Comparison of ENCODE assay signal across 8 cellular contexts in the genomic region with DNA sequence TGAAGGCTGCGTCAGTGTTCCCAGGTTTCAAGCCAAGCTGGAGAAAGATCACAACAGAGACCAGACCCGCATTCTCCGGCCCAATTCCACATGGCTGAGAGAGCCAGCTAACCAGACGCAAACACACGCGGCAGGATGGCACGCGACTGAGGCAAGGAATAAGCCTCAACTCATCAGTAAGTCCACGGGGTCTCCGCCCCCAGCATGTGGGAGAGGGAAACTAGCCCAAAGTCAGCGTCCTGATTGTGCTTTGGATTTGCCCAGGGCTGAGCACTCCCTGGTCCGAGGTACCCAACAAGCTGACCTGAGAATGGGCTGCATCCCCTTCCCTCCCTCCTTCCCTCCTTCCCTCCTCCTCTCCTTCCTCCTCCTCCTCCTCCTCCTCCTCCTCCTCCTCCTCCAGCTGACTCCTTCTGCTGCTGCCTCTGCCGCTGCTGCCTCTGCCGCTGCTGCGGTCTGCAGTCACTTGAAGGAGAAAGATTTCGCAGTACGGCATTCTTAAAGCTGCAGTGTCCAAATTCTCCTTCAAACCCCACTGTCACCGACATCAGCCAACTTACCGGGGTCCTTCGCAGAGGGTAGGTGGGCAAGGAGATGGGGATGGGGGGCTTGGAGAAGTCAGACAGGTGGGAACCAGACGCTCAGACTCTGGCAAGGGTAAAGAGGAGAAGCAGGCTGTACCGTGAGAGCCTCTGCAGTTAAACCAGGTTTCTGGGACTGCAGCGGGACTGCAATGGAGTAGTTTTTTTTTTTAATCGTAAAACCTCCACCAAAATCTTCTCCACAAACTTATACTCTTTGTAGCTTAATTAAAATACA. TPM values are rescaled to one million over a fixed set of nuclear protein-coding genes. Genes with fewer than 3 reads are reported as not detected.
DNase-seq lines count a peak whose midpoint lies in the region; ATAC-seq and TF ChIP-seq lines count a peak whose summit lies in the region.

No MANE protein-coding gene starts in this region.

- no peaks in the 10 kb centered on the region for H3K36me3 Mint-ChIP-seq in stimulated activated naive CD8-positive, alpha-beta T cell treated with anti-CD3 and anti-CD28 coated beads, Interleukin-15, Interleukin-2, amounts not matched to agents 100 ng/mL and 50 ng/mL, for 24 hours (ENCODE audit: low read depth)
- no peaks in the 10 kb centered on the region for H3K36me3 Mint-ChIP-seq in activated T-helper 2 cell treated with anti-CD3 and anti-CD28 coated beads, Interferon-gamma antibody, Interleukin-2, Interleukin-4, amounts not matched to agents 10 μg/mL and 5 μg/mL and 100 μg/mL, durations not matched to agents 14 hours and 24 hours and 36 hours (ENCODE audit: low read depth)
- H3K36me3 Mint-ChIP-seq in stimulated activated naive B cell treated with anti-CD40 and anti-IgM and Interleukin-4, amounts not matched to agents 10 μg/mL and 1 μg/mL and 100 μg/mL, for 72 hours, result no peaks in the 10 kb centered on the region

- CTCF ChIA-PET in RWPE1 (lab: Yijun Ruan, JAX) (interaction anchor here (0.6 to 1.8 kb wide), 7 partner anchors 21 to 1060 kb away, joined by 3 to 10 read pairs (median 3); partner anchors contain the start of gene H6PD), GM10248 (lab: Yijun Ruan, JAX) (interaction anchor here (0.7 to 7.5 kb wide), 11 partner anchors 8 to 196 kb away, joined by 3 to 84 read pairs (median 4); no protein-coding TSS in a partner anchor)

- H3K27ac ChIP-seq in RWPE1, result no peak overlapping the region

- peak overlapping the region; percentile 9 for H3K27ac Mint-ChIP-seq in stimulated activated naive CD8-positive, alpha-beta T cell treated with anti-CD3 and anti-CD28 coated beads, Interleukin-15, Interleukin-2, amounts not matched to agents 100 ng/mL and 50 ng/mL, for 24 hours
- H3K27ac Mint-ChIP-seq in activated T-helper 2 cell treated with anti-CD3 and anti-CD28 coated beads, Interferon-gamma antibody, Interleukin-2, Interleukin-4, amounts not matched to agents 10 μg/mL and 5 μg/mL and 100 μg/mL, durations not matched to agents 14 hours and 24 hours and 36 hours, result no peak overlapping the region
- H3K27ac Mint-ChIP-seq in stimulated activated naive B cell treated with anti-CD40 and anti-IgM and Interleukin-4, amounts not matched to agents 10 μg/mL and 1 μg/mL and 100 μg/mL, for 72 hours, result no peak overlapping the region

- H3K4me3 Mint-ChIP-seq in stimulated activated naive CD8-positive, alpha-beta T cell treated with anti-CD3 and anti-CD28 coated beads, Interleukin-15, Interleukin-2, amounts not matched to agents 100 ng/mL and 50 ng/mL, for 24 hours, result peak overlapping the region; percentile 58
- H3K4me3 Mint-ChIP-seq in activated T-helper 2 cell treated with anti-CD3 and anti-CD28 coated beads, Interferon-gamma antibody, Interleukin-2, Interleukin-4, amounts not matched to agents 10 μg/mL and 5 μg/mL and 100 μg/mL, durations not matched to agents 14 hours and 24 hours and 36 hours (ENCODE audit: low read depth), result peak overlapping the region; percentile 36
- H3K4me3 Mint-ChIP-seq in stimulated activated naive B cell treated with anti-CD40 and anti-IgM and Interleukin-4, amounts not matched to agents 10 μg/mL and 1 μg/mL and 100 μg/mL, for 72 hours, result peak overlapping the region; percentile 41 to 54

- peak overlapping the region; percentile 2 for H3K4me3 ChIP-seq in iPS-11a (ENCODE audit: low read depth, low read length)

- DNase-seq in stimulated activated naive CD8-positive, alpha-beta T cell treated with anti-CD3 and anti-CD28 coated beads, Interleukin-15, Interleukin-2, amounts not matched to agents 100 U/mL and 50 U/mL, for 24 hours, result no peak
- no peak for DNase-seq in activated T-helper 2 cell treated with anti-CD3 and anti-CD28 coated beads, Interferon-gamma antibody, Interleukin-2, Interleukin-4, amounts not matched to agents 10 μg/mL and 5 μg/mL and 100 μg/mL, durations not matched to agents 14 hours and 24 hours and 36 hours (ENCODE audit: low spot score)
- DNase-seq in stimulated activated naive B cell treated with anti-CD40 and anti-IgM and Interleukin-4, amounts not matched to agents 10 μg/mL and 1 μg/mL and 100 μg/mL, for 72 hours, result no peak
- no peak for DNase-seq in RWPE1 (ENCODE audit: low spot score)
- DNase-seq in NCI-H2196 treated with DMSO at 0.1 percent for 48 hours (lab: John Stamatoyannopoulos, UW; ENCODE audit: unreplicated experiment), result no peak
- DNase-seq in GM10248 (ENCODE audit: extremely low spot score), result no peak

- POLR2A ChIA-PET in RWPE1 (lab: Yijun Ruan, JAX; ENCODE audit: low non-redundant PET) (no interaction called here), GM10248 (lab: Yijun Ruan, JAX) (no interaction called here)

- peaks cover 69% of the 10 kb centered on the region for H3K4me1 Mint-ChIP-seq in stimulated activated naive CD8-positive, alpha-beta T cell treated with anti-CD3 and anti-CD28 coated beads, Interleukin-15, Interleukin-2, amounts not matched to agents 100 ng/mL and 50 ng/mL, for 24 hours (ENCODE audit: low read depth)
- peaks cover 41% of the 10 kb centered on the region for H3K4me1 Mint-ChIP-seq in activated T-helper 2 cell treated with anti-CD3 and anti-CD28 coated beads, Interferon-gamma antibody, Interleukin-2, Interleukin-4, amounts not matched to agents 10 μg/mL and 5 μg/mL and 100 μg/mL, durations not matched to agents 14 hours and 24 hours and 36 hours (ENCODE audit: low read depth)
- H3K4me1 Mint-ChIP-seq in stimulated activated naive B cell treated with anti-CD40 and anti-IgM and Interleukin-4, amounts not matched to agents 10 μg/mL and 1 μg/mL and 100 μg/mL, for 72 hours, result peaks cover 39 to 59% of the 10 kb centered on the region in 2 donors

- ATAC-seq in stimulated activated naive CD8-positive, alpha-beta T cell treated with anti-CD3 and anti-CD28 coated beads, Interleukin-15, Interleukin-2, amounts not matched to agents 100 U/mL and 50 U/mL, for 24 hours, result no peak
- no peak for ATAC-seq in stimulated activated naive B cell treated with anti-CD40 and anti-IgM and Interleukin-4, amounts not matched to agents 10 μg/mL and 1 μg/mL and 100 μg/mL, for 72 hours (replicated peaks)

- H3K9me3 Mint-ChIP-seq in stimulated activated naive CD8-positive, alpha-beta T cell treated with anti-CD3 and anti-CD28 coated beads, Interleukin-15, Interleukin-2, amounts not matched to agents 100 ng/mL and 50 ng/mL, for 24 hours, result no peaks in the 10 kb centered on the region
- no peaks in the 10 kb centered on the region for H3K9me3 Mint-ChIP-seq in activated T-helper 2 cell treated with anti-CD3 and anti-CD28 coated beads, Interferon-gamma antibody, Interleukin-2, Interleukin-4, amounts not matched to agents 10 μg/mL and 5 μg/mL and 100 μg/mL, durations not matched to agents 14 hours and 24 hours and 36 hours
- H3K9me3 Mint-ChIP-seq in stimulated activated naive B cell treated with anti-CD40 and anti-IgM and Interleukin-4, amounts not matched to agents 10 μg/mL and 1 μg/mL and 100 μg/mL, for 72 hours, result no peaks in the 10 kb centered on the region

- H3K27me3 Mint-ChIP-seq in stimulated activated naive CD8-positive, alpha-beta T cell treated with anti-CD3 and anti-CD28 coated beads, Interleukin-15, Interleukin-2, amounts not matched to agents 100 ng/mL and 50 ng/mL, for 24 hours, result peaks cover 85% of the 10 kb centered on the region
- peaks cover 70% of the 10 kb centered on the region for H3K27me3 Mint-ChIP-seq in activated T-helper 2 cell treated with anti-CD3 and anti-CD28 coated beads, Interferon-gamma antibody, Interleukin-2, Interleukin-4, amounts not matched to agents 10 μg/mL and 5 μg/mL and 100 μg/mL, durations not matched to agents 14 hours and 24 hours and 36 hours (ENCODE audit: low read depth)
- H3K27me3 Mint-ChIP-seq in stimulated activated naive B cell treated with anti-CD40 and anti-IgM and Interleukin-4, amounts not matched to agents 10 μg/mL and 1 μg/mL and 100 μg/mL, for 72 hours, result peaks cover 80 to 94% of the 10 kb centered on the region in 2 donors

- intact Hi-C loops in activated T-helper 2 cell treated with anti-CD3 and anti-CD28 coated beads, Interferon-gamma antibody, Interleukin-2, Interleukin-4, amounts not matched to agents 10 μg/mL and 5 μg/mL and 100 μg/mL, durations not matched to agents 14 hours and 24 hours and 36 hours (cut with micrococcal nuclease), result no loop called here

- no peak for TF ChIP-seq CTCF in RWPE1 (conservative IDR thresholded peaks at IDR 0.05; ENCODE audit: low read depth)
- TF ChIP-seq CTCF in GM10248 (IDR thresholded peaks at IDR 0.05; ENCODE audit: control extremely low read depth, extremely low read depth, low read depth, missing control alignments), result no peak

RNA-seq across cellular contexts. Expression of gene H6PD, which starts 32.9 kb away (rescaled TPM):
- total RNA-seq in activated T-helper 2 cell treated with anti-CD3 and anti-CD28 coated beads, Interferon-gamma antibody, Interleukin-2, Interleukin-4, amounts not matched to agents 10 μg/mL and 5 μg/mL and 100 μg/mL, durations not matched to agents 14 hours and 24 hours and 36 hours, result 27.1 and 28.0 TPM in 2 replicates
